In the genomic region with DNA sequence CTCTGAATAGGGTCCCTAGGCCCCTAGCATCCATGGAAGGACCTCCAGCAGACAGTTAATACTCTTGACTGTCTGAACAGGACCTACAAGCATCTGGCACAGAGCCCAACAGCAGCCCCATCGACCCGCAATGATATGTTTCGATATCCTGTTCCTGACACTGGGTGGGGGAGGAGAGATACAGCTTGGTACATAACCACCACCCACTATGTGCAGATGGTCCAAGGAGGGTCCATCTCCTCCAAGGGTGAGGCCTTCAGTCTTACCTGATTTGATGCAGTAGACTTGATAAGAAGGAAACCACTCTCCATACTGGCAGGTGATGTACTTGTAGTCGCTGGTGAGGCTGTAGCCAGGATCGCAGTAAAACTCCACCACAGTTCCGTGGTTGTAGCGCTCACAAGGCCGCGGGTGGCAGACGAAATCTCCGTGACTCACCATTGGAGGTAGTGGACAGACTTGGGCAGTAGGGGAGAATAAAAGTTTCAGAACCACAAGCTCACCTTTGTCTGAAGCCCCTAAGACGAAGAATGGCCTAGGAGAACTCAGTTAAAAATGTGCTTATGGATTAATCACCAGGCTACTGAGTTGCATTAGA, we compare ENCODE assay signal across 14 cellular contexts.
"Had no signal": no experiment of that assay in that cellular context is flagged by ENCODE, and none has a peak within 500 bp of the region (broad histone marks: within the 10 kb centered on the region; RNA-seq: fewer than 3 reads in every experiment).

No MANE protein-coding gene starts in this region.

- H3K27me3 ChIP-seq: right lobe of liver, upper lobe of right lung had no signal

- H3K4me1 Mint-ChIP-seq: nephron had no signal

- H3K36me3 Mint-ChIP-seq: activated naive CD4-positive, alpha-beta T cell treated with anti-CD3 and anti-CD28 coated beads, Interleukin-2, amount 10 ng/mL, durations not matched to agents 7 days and 5 days had no signal

- H3K27ac ChIP-seq: prostate gland, right lobe of liver, upper lobe of right lung had no signal

- H3K9me3 ChIP-seq: prostate gland, right lobe of liver, upper lobe of right lung had no signal

- H3K4me1 ChIP-seq: prostate gland, right lobe of liver, upper lobe of right lung had no signal

- H3K4me3 Mint-ChIP-seq: activated naive CD4-positive, alpha-beta T cell treated with anti-CD3 and anti-CD28 coated beads, Interleukin-2, amount 10 ng/mL, durations not matched to agents 7 days and 5 days; nephron; stimulated activated naive CD8-positive, alpha-beta T cell treated with anti-CD3 and anti-CD28 coated beads, Interleukin-15, Interleukin-2, amounts not matched to agents 100 ng/mL and 50 ng/mL, for 24 hours; T-helper 1 cell treated with Interleukin-12 subunit alpha and Interleukin-12 subunit beta and Interleukin-4 antibody, amounts not matched to agents 30 μg/mL and 1 μg/mL, for 36 hours had no signal

- H3K4me3 ChIP-seq: prostate gland, right lobe of liver, upper lobe of right lung had no signal

- H3K27ac Mint-ChIP-seq: nephron; T-helper 1 cell treated with Interleukin-12 subunit alpha and Interleukin-12 subunit beta and Interleukin-4 antibody, amounts not matched to agents 30 μg/mL and 1 μg/mL, for 36 hours had no signal

- H3K36me3 ChIP-seq: prostate gland, right lobe of liver, upper lobe of right lung had no signal

- H3K9me3 Mint-ChIP-seq: activated naive CD4-positive, alpha-beta T cell treated with anti-CD3 and anti-CD28 coated beads, Interleukin-2, amount 10 ng/mL, durations not matched to agents 7 days and 5 days; nephron; stimulated activated naive CD8-positive, alpha-beta T cell treated with anti-CD3 and anti-CD28 coated beads, Interleukin-15, Interleukin-2, amounts not matched to agents 100 ng/mL and 50 ng/mL, for 24 hours; T-helper 1 cell treated with Interleukin-12 subunit alpha and Interleukin-12 subunit beta and Interleukin-4 antibody, amounts not matched to agents 30 μg/mL and 1 μg/mL, for 36 hours had no signal

- DNase-seq: activated CD8-positive, alpha-beta memory T cell treated with anti-CD3 and anti-CD28 coated beads, Interleukin-2, amount 50 U/mL, for 4 hours; activated naive CD4-positive, alpha-beta T cell treated with anti-CD3 and anti-CD28 coated beads, Interleukin-2, amount 10 ng/mL, durations not matched to agents 7 days and 5 days; amygdala; glutamatergic neuron; left colon; mammary epithelial cell; occipital lobe; stimulated activated CD4-positive, alpha-beta T cell treated with anti-CD3 and anti-CD28 coated beads, Interleukin-2, amount 100 ng/mL, for 48 hours; upper lobe of right lung had no signal
